Comparison of ENCODE assay signal across 9 cellular contexts in genomic region chr4:179867300-179867878, GRCh38.
DNase-seq lines count a peak whose midpoint lies in the region; ATAC-seq and FAIRE-seq lines count a peak whose summit lies in the region.
"Had no signal": no experiment of that assay in that cellular context is flagged by ENCODE, and none has a peak within 500 bp of the region (broad histone marks: within the 10 kb centered on the region; RNA-seq: fewer than 3 reads in every experiment).

No MANE protein-coding gene starts in this region.

- no peaks in the 10 kb centered on the region for H3K4me1 Mint-ChIP-seq in naive B cell
- H3K4me1 Mint-ChIP-seq: CD8-positive, alpha-beta memory T cell had no signal

- peak; percentile 91 for ATAC-seq in GM21515 (IDR thresholded peaks at IDR 0.05; ENCODE audit: unreplicated experiment)
- peak; percentile 99 for ATAC-seq in HG03571 (IDR thresholded peaks at IDR 0.05; ENCODE audit: unreplicated experiment)
- peak; percentile 82 to 91 for ATAC-seq in naive B cell (ENCODE audit: low read depth in 2 of 2)

- DNase-seq in NCI-H2171 treated with DMSO at 0.1 percent for 48 hours (lab: John Stamatoyannopoulos, UW) (peak; percentile 7), NCI-H2171 (lab: John Stamatoyannopoulos, UW) (no peak), RCC 7860 (ENCODE audit: low spot score) (peak; percentile 3), cerebellar cortex (ENCODE audit: low spot score) (peak; percentile 39), naive B cell (peak; percentile 55), T-helper 9 cell (no peak)

- H3K36me3 Mint-ChIP-seq in naive B cell: no peaks in the 10 kb centered on the region
- H3K36me3 Mint-ChIP-seq: CD8-positive, alpha-beta memory T cell had no signal

- no peak overlapping the region for H3K27ac Mint-ChIP-seq in naive B cell
- H3K27ac Mint-ChIP-seq: CD8-positive, alpha-beta memory T cell had no signal

- no peak for FAIRE-seq in RCC 7860 (lab: Jason Lieb, UNC)

- no peak overlapping the region for H3K4me3 Mint-ChIP-seq in naive B cell
- H3K4me3 Mint-ChIP-seq: CD8-positive, alpha-beta memory T cell had no signal

- peaks cover 7 to 13% (median 9%) of the 10 kb centered on the region in 3 donors for H3K27me3 Mint-ChIP-seq in naive B cell
- H3K27me3 Mint-ChIP-seq: CD8-positive, alpha-beta memory T cell had no signal

- no peaks in the 10 kb centered on the region for H3K9me3 Mint-ChIP-seq in naive B cell

Comparison
In these comparisons a context has a peak if more than half of its experiments do, and no peak if none do; other contexts are left out.
1. DNase-seq: peak in NCI-H2171 treated with DMSO at 0.1 percent for 48 hours (single experiment), RCC 7860 (single experiment), cerebellar cortex (single experiment) and naive B cell (single experiment); none in NCI-H2171 (single experiment) and T-helper 9 cell (single experiment).
2. Peak in every context shown above with its lines, with median percentiles within 50 percentile points of each other: ATAC-seq.